In genomic region chr4:37924946-37925345, GRCh38 we compare ENCODE assay signal across 23 cellular contexts. TPM values are rescaled to one million over a fixed set of nuclear protein-coding genes. Genes with fewer than 3 reads are reported as not detected.
A peak's percentile ranks its signal among the peaks of the same experiment; 100 is the strongest.
DNase-seq lines count a peak whose midpoint lies in the region; ATAC-seq, FAIRE-seq and TF ChIP-seq lines count a peak whose summit lies in the region.
"Had no signal": no experiment of that assay in that cellular context is flagged by ENCODE, and none has a peak within 500 bp of the region (broad histone marks: within the 10 kb centered on the region; RNA-seq: fewer than 3 reads in every experiment).

No MANE protein-coding gene starts in this region.

- no peak for DNase-seq in Right ventricle myocardium superior
- no peak for DNase-seq in left cardiac atrium
- DNase-seq in WERI-Rb-1, result no peak
- DNase-seq in mesothelial cell of epicardium (ENCODE audit: low spot score in 2 of 2, unreplicated experiment in 2 of 2), result no peak
- DNase-seq in urothelium cell line (ENCODE audit: low spot score), result no peak
- no peak for DNase-seq in UCSD-AML1 (lab: John Stamatoyannopoulos, UW; ENCODE audit: unreplicated experiment)
- no peak for DNase-seq in NCI-H526 (lab: John Stamatoyannopoulos, UW)
- no peak for DNase-seq in H7
- DNase-seq: 8988T; Calu3; CD8-positive, alpha-beta T cell; DND-41; EL had no signal

- H3K36me3 Mint-ChIP-seq in mesothelial cell of epicardium, result no peaks in the 10 kb centered on the region

- no peak overlapping the region for H3K4me3 Mint-ChIP-seq in mesothelial cell of epicardium
- H3K4me3 Mint-ChIP-seq: B cell; CD8-positive, alpha-beta T cell; GM23338 had no signal

- intact Hi-C loops in Right ventricle myocardium superior (cut with DNase I), result no loop called here
- intact Hi-C loops in left cardiac atrium (cut with DNase I), result no loop called here

- ATAC-seq in Right ventricle myocardium superior (ENCODE audit: poor library complexity), result peak; percentile 44
- no peak for ATAC-seq in left cardiac atrium
- ATAC-seq: CD8-positive, alpha-beta T cell; GM12878; GM23338; K562 had no signal

- no peak overlapping the region for H3K4me3 ChIP-seq in WERI-Rb-1 (ENCODE audit: low read depth, low read length)
- no peak overlapping the region for H3K4me3 ChIP-seq in H7 (ENCODE audit: insufficient read depth, low read depth, low read length)
- H3K4me3 ChIP-seq: BLaER1 treated with 17β-estradiol and CSF1 and Interleukin-3, amounts not matched to agents 10 nM and 100 nM; GM12878; GM23338; HAP-1; K562 had no signal

- H3K36me3 ChIP-seq in WERI-Rb-1, result no peaks in the 10 kb centered on the region
- H3K36me3 ChIP-seq in H7 (replicated peaks; ENCODE audit: control insufficient read depth, insufficient read depth, low read length), result no peaks in the 10 kb centered on the region
- H3K36me3 ChIP-seq: HAP-1 had no signal

- H3K27me3 ChIP-seq in WERI-Rb-1 (ENCODE audit: insufficient read depth, low read depth, severe bottlenecking) (no peaks in the 10 kb centered on the region), H7 (ENCODE audit: control insufficient read depth, insufficient read depth, low read length) (no peaks in the 10 kb centered on the region)
- H3K27me3 ChIP-seq: BLaER1 treated with 17β-estradiol and CSF1 and Interleukin-3, amounts not matched to agents 10 nM and 100 nM had no signal

- FAIRE-seq in urothelium cell line (lab: Jason Lieb, UNC), result peak; percentile 67
- FAIRE-seq: GM12878, K562 had no signal

- peak overlapping the region; percentile 76 for H3K27ac ChIP-seq in WERI-Rb-1
- H3K27ac ChIP-seq: BLaER1 treated with 17β-estradiol and CSF1 and Interleukin-3, amounts not matched to agents 10 nM and 100 nM; HL-60 had no signal

- TF ChIP-seq CTCF in WERI-Rb-1 (IDR thresholded peaks at IDR 0.05; ENCODE audit: low read depth, low read length) (no peak), mesothelial cell of epicardium (IDR thresholded peaks at IDR 0.05; ENCODE audit: unreplicated experiment) (no peak)

- H3K9me3 ChIP-seq in WERI-Rb-1 (ENCODE audit: severe bottlenecking), result peaks cover 3% of the 10 kb centered on the region
- H3K9me3 ChIP-seq: HAP-1 had no signal

- H3K9me3 Mint-ChIP-seq in mesothelial cell of epicardium, result no peaks in the 10 kb centered on the region
- H3K9me3 Mint-ChIP-seq: CD8-positive, alpha-beta T cell; GM23338 had no signal

- peaks cover 9% of the 10 kb centered on the region for H3K27me3 Mint-ChIP-seq in mesothelial cell of epicardium (ENCODE audit: low read depth)
- H3K27me3 Mint-ChIP-seq: B cell had no signal

- peaks cover 17% of the 10 kb centered on the region for H3K4me1 Mint-ChIP-seq in mesothelial cell of epicardium

- H3K27ac Mint-ChIP-seq in mesothelial cell of epicardium, result peak overlapping the region; percentile 27
- H3K27ac Mint-ChIP-seq: B cell; CD8-positive, alpha-beta T cell; GM23338 had no signal

RNA-seq across cellular contexts. Expression of gene TBC1D1, which starts 34.1 kb away (rescaled TPM):
- total RNA-seq in Right ventricle myocardium superior, result 125 TPM
- 100 to 1,000 TPM; 116 to 130 TPM for total RNA-seq in left cardiac atrium
- total RNA-seq in mesothelial cell of epicardium, result 78.9 to 89.2 TPM (median 83.9 TPM) in 3 replicates
- 102 and 132 TPM in 2 replicates for total RNA-seq in H7 (2014; rRNA removed; shearing (Covaris generic))

RNA-seq across cellular contexts. Expression of gene PTTG2, which starts 35.3 kb away (rescaled TPM):
- total RNA-seq in Right ventricle myocardium superior (0.67 TPM), left cardiac atrium (1 to 10 TPM in 1 of 2 donors, under 1 TPM in 1; 0.89 to 1.0 TPM), mesothelial cell of epicardium (not detected in 3 replicates)
- total RNA-seq in H7 (2014; rRNA removed; shearing (Covaris generic)), result not detected in 2 replicates
- total RNA-seq: A673, Calu3, G401, GM23338, HT1080, K562 had no signal
